Comparison of ENCODE assay signal across 8 cellular contexts in the genomic region with DNA sequence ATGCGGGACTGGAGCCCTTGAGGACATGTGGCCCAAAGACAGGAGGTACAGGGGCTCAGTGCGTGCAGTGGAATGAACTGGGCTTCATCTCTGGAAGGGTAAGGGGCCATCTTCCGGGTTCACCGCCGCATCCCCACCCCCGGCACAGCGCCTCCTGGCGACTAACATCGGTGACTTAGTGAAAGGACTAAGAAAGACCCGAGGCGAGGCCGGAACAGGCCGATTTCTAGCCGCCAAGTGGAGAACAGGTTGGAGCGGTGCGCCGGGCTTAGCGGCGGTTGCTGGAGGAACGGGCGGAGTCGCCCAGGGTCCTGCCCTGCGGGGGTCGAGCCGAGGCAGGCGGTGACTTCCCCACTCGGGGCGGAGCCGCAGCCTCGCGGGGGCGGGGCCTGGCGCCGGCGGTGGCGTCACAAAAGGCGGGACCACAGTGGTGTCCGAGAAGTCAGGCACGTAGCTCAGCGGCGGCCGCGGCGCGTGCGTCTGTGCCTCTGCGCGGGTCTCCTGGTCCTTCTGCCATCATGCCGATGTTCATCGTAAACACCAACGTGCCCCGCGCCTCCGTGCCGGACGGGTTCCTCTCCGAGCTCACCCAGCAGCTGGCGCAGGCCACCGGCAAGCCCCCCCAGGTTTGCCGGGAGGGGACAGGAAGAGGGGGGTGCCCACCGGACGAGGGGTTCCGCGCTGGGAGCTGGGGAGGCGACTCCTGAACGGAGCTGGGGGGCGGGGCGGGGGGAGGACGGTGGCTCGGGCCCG. TPM values are rescaled to one million over a fixed set of nuclear protein-coding genes. Genes with fewer than 3 reads are reported as not detected.
DNase-seq lines count a peak whose midpoint lies in the region; ATAC-seq and TF ChIP-seq lines count a peak whose summit lies in the region.

Gene MIF (plus strand): TSS at position 427 of the 753 bp plus-strand sequence. CDS start 92 bp downstream, at position 519.

- H3K27me3 ChIP-seq in Panc1 (ENCODE audit: control insufficient read depth, insufficient read depth, low read length): no peaks in the 10 kb centered on the region
- H3K27me3 ChIP-seq in muscle layer of colon (ENCODE audit: control insufficient read depth in 1 of 2, insufficient read depth in 2 of 2, low read length in 2 of 2): no peaks in the 10 kb centered on the region

- intact Hi-C loops in Panc1 (cut with micrococcal nuclease; ENCODE audit: unreplicated experiment): no loop called here

- H3K4me3 Mint-ChIP-seq in activated T-cell treated with anti-CD3 and anti-CD28 coated beads, Interleukin-2, amount 50 U/mL, for 4 hours: peak within 1 kb of the TSS; percentile 95

- H3K27ac ChIP-seq in Panc1 (ENCODE audit: low read length): peak within 1 kb of the TSS; percentile 93
- peak within 1 kb of the TSS; percentile 90 for H3K27ac ChIP-seq in muscle layer of colon (ENCODE audit: low read depth, low read length)

- peaks cover 20% of the 10 kb centered on the region for H3K4me1 Mint-ChIP-seq in activated T-cell treated with anti-CD3 and anti-CD28 coated beads, Interleukin-2, amount 50 U/mL, for 4 hours (ENCODE audit: low read depth)

- BruUV-seq in Panc1 (replicated peaks; lab: Mats Ljungman, UMichigan): no TSS peak

- CTCF ChIA-PET in Panc1 (lab: Charles Lee): interaction anchor here (0.7 to 1.3 kb wide), 4 partner anchors 20 to 77 kb away, joined by 3 to 7 read pairs (median 3); partner anchors contain the start of gene SLC2A11

- H3K9me3 ChIP-seq in Panc1 (ENCODE audit: control insufficient read depth, insufficient read depth, low read depth, low read length) (no peaks in the 10 kb centered on the region), muscle layer of colon (ENCODE audit: low read length) (no peaks in the 10 kb centered on the region)

- in situ Hi-C loops in Panc1 (cut with HindIII; ENCODE audit: low pct_unique_long_range_greater_than_20kb, low sequenced_read_pairs): no loop called here

- H3K9ac ChIP-seq in muscle layer of colon (ENCODE audit: low read length): peak within 1 kb of the TSS; percentile 63

- no peaks in the 10 kb centered on the region for H3K9me3 Mint-ChIP-seq in activated T-cell treated with anti-CD3 and anti-CD28 coated beads, Interleukin-2, amount 50 U/mL, for 4 hours

- POLR2A ChIA-PET in Panc1 (lab: Charles Lee): interaction anchor here (0.6 to 1.2 kb wide), 3 partner anchors 22 to 44 kb away, joined by 3 to 4 read pairs (median 3); no protein-coding TSS in a partner anchor

- peaks cover 21% of the 10 kb centered on the region for H3K4me1 ChIP-seq in Panc1 (ENCODE audit: control insufficient read depth, insufficient read depth, low read length)
- H3K4me1 ChIP-seq in muscle layer of colon (ENCODE audit: insufficient read depth, low read length): peaks cover 21% of the 10 kb centered on the region

- DNase-seq in DMS79 treated with DMSO at 0.1 percent for 48 hours (lab: John Stamatoyannopoulos, UW) (peak; percentile 80), KG1 (lab: John Stamatoyannopoulos, UW) (peak; percentile 90), Panc1 (ENCODE audit: low read depth, low spot score) (peak; percentile 24)
- peak; percentile 96 for DNase-seq in activated T-cell treated with anti-CD3 and anti-CD28 coated beads, Interleukin-2, amount 50 U/mL, for 4 hours
- DNase-seq in stimulated activated CD8-positive, alpha-beta memory T cell treated with anti-CD3 and anti-CD28 coated beads, Interleukin-7, amount 100 ng/mL, for 24 hours (ENCODE audit: low read depth): peak; percentile 93

- H3K36me3 Mint-ChIP-seq in activated T-cell treated with anti-CD3 and anti-CD28 coated beads, Interleukin-2, amount 50 U/mL, for 4 hours (ENCODE audit: insufficient read depth): peaks cover 21% of the 10 kb centered on the region

- TF ChIP-seq CTCF in Panc1 (IDR thresholded peaks at IDR 0.05): peak; percentile 83

- no peaks in the 10 kb centered on the region for H3K27me3 Mint-ChIP-seq in activated T-cell treated with anti-CD3 and anti-CD28 coated beads, Interleukin-2, amount 50 U/mL, for 4 hours (ENCODE audit: low read depth)

- H3K36me3 ChIP-seq in Panc1 (ENCODE audit: control insufficient read depth, insufficient read depth, low read length): peaks cover 6% of the 10 kb centered on the region; the same call in 1 of the 2 replicates
- H3K36me3 ChIP-seq in muscle layer of colon (ENCODE audit: insufficient read depth, low read length): peaks cover 7% of the 10 kb centered on the region

- peak within 1 kb of the TSS; percentile 72 to 74 for H3K4me3 ChIP-seq in Panc1 (ENCODE audit: low read depth in 2 of 2, low read length in 2 of 2)
- H3K4me3 ChIP-seq in muscle layer of colon (ENCODE audit: low read depth in 1 of 2, low read length in 2 of 2): peak within 1 kb of the TSS; percentile 77 to 81

- peak; percentile 82 for ATAC-seq in GM21723 (IDR thresholded peaks at IDR 0.05; ENCODE audit: unreplicated experiment)
- ATAC-seq in Panc1: peak; percentile 87
- ATAC-seq in activated T-cell treated with anti-CD3 and anti-CD28 coated beads, Interleukin-2, amount 50 U/mL, for 4 hours: peak; percentile 86
- ATAC-seq in esophagus mucosa: peak; percentile 92

RNA-seq across cellular contexts. Expression of gene MIF, which starts in this region (rescaled TPM):
- 936 TPM for total RNA-seq in Panc1 (2021; ENCODE audit: unreplicated experiment)
- 2,024 TPM for polyA plus RNA-seq in Panc1 (2012; ENCODE audit: insufficient read length)
- total RNA-seq in activated T-cell treated with anti-CD3 and anti-CD28 coated beads, Interleukin-2, amount 50 U/mL, for 4 hours: 1,000 to 10,000 TPM; 1,069 to 1,172 (median 1,160) TPM
- 956 TPM for total RNA-seq in esophagus mucosa

Comparison
In these comparisons a context has a peak if more than half of its experiments do, and no peak if none do; other contexts are left out.
1. Peak in every context shown above with its lines: DNase-seq, ATAC-seq, H3K4me3 ChIP-seq and H3K27ac ChIP-seq.
2. DNase-seq: peak in every context shown above with its lines; median percentile 96 in activated T-cell treated with anti-CD3 and anti-CD28 coated beads, Interleukin-2, amount 50 U/mL, for 4 hours; 93 in stimulated activated CD8-positive, alpha-beta memory T cell treated with anti-CD3 and anti-CD28 coated beads, Interleukin-7, amount 100 ng/mL, for 24 hours; 90 in KG1; 80 in DMS79 treated with DMSO at 0.1 percent for 48 hours; 24 in Panc1.